23 cellular contexts compared by ENCODE assay signal in genomic region chr20:2136275-2136674, GRCh38. TPM values are rescaled to one million over a fixed set of nuclear protein-coding genes. Genes with fewer than 3 reads are reported as not detected.
DNase-seq lines count a peak whose midpoint lies in the region; ATAC-seq and TF ChIP-seq lines count a peak whose summit lies in the region.
"Had no signal": no experiment of that assay in that cellular context is flagged by ENCODE, and none has a peak within 500 bp of the region (broad histone marks: within the 10 kb centered on the region; RNA-seq: fewer than 3 reads in every experiment).

No MANE protein-coding gene starts in this region.

- peak overlapping the region; percentile 24 for H2AK5ac ChIP-seq in trophoblast cell (ENCODE audit: low read length)

- H3K4me1 Mint-ChIP-seq in CD4-positive, CD25-positive, alpha-beta regulatory T cell, result peaks cover 0 to 60% (median 32%) of the 10 kb centered on the region in 4 donors
- H3K4me1 Mint-ChIP-seq in HFFc6 (ENCODE audit: low read depth), result peaks cover 90% of the 10 kb centered on the region

- H3K4me3 Mint-ChIP-seq in CD4-positive, CD25-positive, alpha-beta regulatory T cell, result no peak overlapping the region
- no peak overlapping the region for H3K4me3 Mint-ChIP-seq in HFFc6
- H3K4me3 Mint-ChIP-seq: activated B cell treated with CpG ODN at 0.5 μM for 24 hours; activated T-cell treated with anti-CD3 and anti-CD28 coated beads, Interleukin-2, amount 50 U/mL, for 4 hours; CD8-positive, alpha-beta T cell; mesothelial cell of epicardium; naive B cell; stimulated activated memory B cell treated with anti-CD40 and anti-IgM and Interleukin-4, amounts not matched to agents 10 μg/mL and 1 μg/mL and 100 μg/mL, for 72 hours had no signal

- no peak overlapping the region for H4K12ac ChIP-seq in trophoblast cell (ENCODE audit: low read depth, low read length)

- H3K27me3 ChIP-seq in CD4-positive, CD25-positive, alpha-beta regulatory T cell (ENCODE audit: control insufficient read depth, insufficient read depth, low read length), result no peaks in the 10 kb centered on the region
- no peaks in the 10 kb centered on the region for H3K27me3 ChIP-seq in trophoblast cell (ENCODE audit: insufficient read depth, low read length)
- H3K27me3 ChIP-seq: sigmoid colon, suprapubic skin had no signal

- H3K4ac ChIP-seq in trophoblast cell (ENCODE audit: low read depth, low read length), result peak overlapping the region; percentile 46

- H2BK120ac ChIP-seq in trophoblast cell (ENCODE audit: insufficient read depth, low read length, poor library complexity), result peak overlapping the region; percentile 37

- H3K27ac Mint-ChIP-seq in CD4-positive, CD25-positive, alpha-beta regulatory T cell, result peak overlapping the region in 2 of 3 donors; percentile 28 to 55
- H3K27ac Mint-ChIP-seq in HFFc6, result peak overlapping the region; percentile 86; the same call in 1 of the 2 replicates
- H3K27ac Mint-ChIP-seq: activated B cell treated with CpG ODN at 0.5 μM for 24 hours; CD8-positive, alpha-beta T cell; mesothelial cell of epicardium; stimulated activated memory B cell treated with anti-CD40 and anti-IgM and Interleukin-4, amounts not matched to agents 10 μg/mL and 1 μg/mL and 100 μg/mL, for 72 hours had no signal

- H3K9me3 Mint-ChIP-seq in CD4-positive, CD25-positive, alpha-beta regulatory T cell, result no peaks in the 10 kb centered on the region
- H3K9me3 Mint-ChIP-seq in HFFc6, result no peaks in the 10 kb centered on the region
- H3K9me3 Mint-ChIP-seq: activated B cell treated with CpG ODN at 0.5 μM for 24 hours; activated T-cell treated with anti-CD3 and anti-CD28 coated beads, Interleukin-2, amount 50 U/mL, for 4 hours; CD8-positive, alpha-beta T cell; mesothelial cell of epicardium; naive B cell; stimulated activated memory B cell treated with anti-CD40 and anti-IgM and Interleukin-4, amounts not matched to agents 10 μg/mL and 1 μg/mL and 100 μg/mL, for 72 hours had no signal

- no peak overlapping the region for H3K4me3 ChIP-seq in CD4-positive, CD25-positive, alpha-beta regulatory T cell (ENCODE audit: low read depth, low read length)
- no peak overlapping the region for H3K4me3 ChIP-seq in trophoblast cell (ENCODE audit: low read depth, low read length)
- H3K4me3 ChIP-seq: K562, prostate gland, sigmoid colon, suprapubic skin had no signal

- no peaks in the 10 kb centered on the region for H3K27me3 Mint-ChIP-seq in CD4-positive, CD25-positive, alpha-beta regulatory T cell
- no peaks in the 10 kb centered on the region; the same call in 1 of the 2 replicates for H3K27me3 Mint-ChIP-seq in HFFc6 (ENCODE audit: insufficient read depth)
- H3K27me3 Mint-ChIP-seq: activated B cell treated with CpG ODN at 0.5 μM for 24 hours; naive B cell; stimulated activated memory B cell treated with anti-CD40 and anti-IgM and Interleukin-4, amounts not matched to agents 10 μg/mL and 1 μg/mL and 100 μg/mL, for 72 hours had no signal

- no peak for ATAC-seq in CD4-positive, CD25-positive, alpha-beta regulatory T cell (ENCODE audit: low read depth in 2 of 2)
- ATAC-seq in GM21526 (IDR thresholded peaks at IDR 0.05; ENCODE audit: low FRiP score, unreplicated experiment) (no peak), sciatic nerve (no peak), GM18519 (IDR thresholded peaks at IDR 0.05; ENCODE audit: low FRiP score, unreplicated experiment) (no peak)
- ATAC-seq: activated T-cell treated with anti-CD3 and anti-CD28 coated beads, Interleukin-2, amount 50 U/mL, for 4 hours; CD8-positive, alpha-beta T cell; esophagus mucosa; K562; stimulated activated memory B cell treated with anti-CD40 and anti-IgM and Interleukin-4, amounts not matched to agents 10 μg/mL and 1 μg/mL and 100 μg/mL, for 72 hours had no signal

- peaks cover 11% of the 10 kb centered on the region for H3K36me3 Mint-ChIP-seq in CD4-positive, CD25-positive, alpha-beta regulatory T cell
- no peaks in the 10 kb centered on the region for H3K36me3 Mint-ChIP-seq in HFFc6 (ENCODE audit: low read depth)
- H3K36me3 Mint-ChIP-seq: mesothelial cell of epicardium, naive B cell had no signal

- peaks cover 8% of the 10 kb centered on the region for H3K79me2 ChIP-seq in trophoblast cell (ENCODE audit: control insufficient read depth, insufficient read depth, low read length, poor library complexity)

- peak overlapping the region; percentile 78 for H4K91ac ChIP-seq in trophoblast cell (ENCODE audit: low read depth, low read length)

- H3K4me1 ChIP-seq in CD4-positive, CD25-positive, alpha-beta regulatory T cell (ENCODE audit: control insufficient read depth, insufficient read depth, low read length, poor library complexity, severe bottlenecking), result no peaks in the 10 kb centered on the region
- H3K4me1 ChIP-seq in trophoblast cell (ENCODE audit: control insufficient read depth in 1 of 2, insufficient read depth in 2 of 2, low read length in 2 of 2), result peaks cover 35 to 43% of the 10 kb centered on the region in 2 experiments
- H3K4me1 ChIP-seq: prostate gland had no signal

- DNase-seq in CD4-positive, CD25-positive, alpha-beta regulatory T cell, result no peak
- no peak for DNase-seq in HFFc6
- DNase-seq in SHP77 (lab: John Stamatoyannopoulos, UW), result peak; percentile 51 to 70
- DNase-seq in trophoblast cell, result no peak
- no peak for DNase-seq in sciatic nerve (ENCODE audit: low spot score)
- DNase-seq: activated B cell treated with CpG ODN at 0.5 μM for 24 hours; activated gamma-delta T cell treated with Interleukin-2 at 50 U/mL for 16 hours; activated T-cell treated with anti-CD3 and anti-CD28 coated beads, Interleukin-2, amount 50 U/mL, for 4 hours; CD8-positive, alpha-beta T cell; central memory CD4-positive, alpha-beta T cell; naive B cell; NCI-H1048; NCI-H1930; NCI-H226; sigmoid colon had no signal

- no peaks in the 10 kb centered on the region for H3K9me3 ChIP-seq in CD4-positive, CD25-positive, alpha-beta regulatory T cell (ENCODE audit: control insufficient read depth in 2 of 2, low read length in 2 of 2)
- H3K9me3 ChIP-seq in trophoblast cell (ENCODE audit: insufficient read depth, low read depth, low read length), result no peaks in the 10 kb centered on the region
- H3K9me3 ChIP-seq: prostate gland, sigmoid colon, suprapubic skin had no signal

- no peak for TF ChIP-seq CTCF in HFFc6 (IDR thresholded peaks at IDR 0.05)

- H3K27ac ChIP-seq in CD4-positive, CD25-positive, alpha-beta regulatory T cell (ENCODE audit: insufficient read depth, low read length, poor library complexity, severe bottlenecking), result no peak overlapping the region
- no peak overlapping the region for H3K27ac ChIP-seq in trophoblast cell (ENCODE audit: low read depth, low read length)
- H3K27ac ChIP-seq: prostate gland, suprapubic skin had no signal

- intact Hi-C loops in sciatic nerve (cut with DNase I), result no loop called here

- H2BK5ac ChIP-seq in trophoblast cell (ENCODE audit: low read depth, low read length, poor library complexity), result no peak overlapping the region

- no peak overlapping the region for H3K9ac ChIP-seq in trophoblast cell (ENCODE audit: low read length)

- no peak overlapping the region for H3K14ac ChIP-seq in trophoblast cell (ENCODE audit: low read length)

- WGBS in trophoblast cell (ENCODE audit: extremely low coverage, insufficient coverage, insufficient read length), result no CpG with 5 or more reads among the region's 4 CpGs

- H3K79me1 ChIP-seq in trophoblast cell (ENCODE audit: low read length), result peaks cover 34% of the 10 kb centered on the region

- peak overlapping the region; percentile 16 for H2BK12ac ChIP-seq in trophoblast cell (ENCODE audit: low read length)

- H3K23ac ChIP-seq in trophoblast cell (ENCODE audit: low read length), result no peak overlapping the region

- H3K36me3 ChIP-seq in CD4-positive, CD25-positive, alpha-beta regulatory T cell (ENCODE audit: control insufficient read depth, insufficient read depth, low read length), result peaks cover 3% of the 10 kb centered on the region
- no peaks in the 10 kb centered on the region for H3K36me3 ChIP-seq in trophoblast cell (ENCODE audit: control insufficient read depth in 1 of 2, insufficient read depth in 2 of 2, low read length in 2 of 2)
- H3K36me3 ChIP-seq: prostate gland, sigmoid colon, suprapubic skin had no signal

- peak overlapping the region; percentile 49 for H3K18ac ChIP-seq in trophoblast cell (ENCODE audit: low read length)

- H3K4me2 ChIP-seq in trophoblast cell (ENCODE audit: low read length), result no peak overlapping the region

- no peak overlapping the region for H4K8ac ChIP-seq in trophoblast cell (ENCODE audit: low read depth, low read length)

- H2AFZ ChIP-seq in trophoblast cell (ENCODE audit: insufficient read depth, low read length, poor library complexity), result no peak overlapping the region

RNA-seq across cellular contexts. Expression of gene STK35, which starts 34.6 kb away (rescaled TPM):
- 15.7 TPM for total RNA-seq in CD4-positive, CD25-positive, alpha-beta regulatory T cell
- polyA plus RNA-seq in CD4-positive, CD25-positive, alpha-beta regulatory T cell, result 1 to 10 TPM; 5.1 to 8.5 (median 7.4) TPM
- 10 to 100 TPM; 14.0 to 16.7 (median 15.1) TPM for total RNA-seq in HFFc6 (2021; fragmentation: NEBNext Ultra II Directional; extraction: Animal tissue kit (Norgen Biotek cat#: 25700))
- polyA plus RNA-seq in trophoblast cell (2013), result 19.0 and 19.9 TPM in 2 replicates
- 10.2 TPM for total RNA-seq in sciatic nerve

Comparison
In these comparisons a context has a peak if more than half of its experiments do, and no peak if none do; other contexts are left out.
1. DNase-seq: peak in SHP77 (2 of 2); none in CD4-positive, CD25-positive, alpha-beta regulatory T cell (0 of 3), HFFc6 (single experiment), trophoblast cell (0 of 2) and sciatic nerve (single experiment).